Comparison of ENCODE assay signal across 1 cellular context in genomic region chr1:25543425-25544242, GRCh38.
TF ChIP-seq lines count a peak whose summit lies in the region.

Gene LDLRAP1 (plus strand): TSS chr1:25543606. CDS start chr1:25543699, 93 bp downstream.

TF ChIP-seq in K562, 482 proteins besides CTCF, POLR2A, EP300 and RAD21 (continued from another document and continues in another):
- TF ChIP-seq ZBTB40 (IDR thresholded peaks at IDR 0.05) = peak; percentile 37; the same call in 1 of the 2 replicates
- TF ChIP-seq ZBTB40 (CRISPR knock-in tag; IDR thresholded peaks at IDR 0.05) = no peak
- no peak for TF ChIP-seq ZNF668 (CRISPR knock-in tag; IDR thresholded peaks at IDR 0.05)
- no peak for TF ChIP-seq TFE3 (CRISPR knock-in tag; IDR thresholded peaks at IDR 0.05)
- no peak for TF ChIP-seq PHTF2 (CRISPR knock-in tag; IDR thresholded peaks at IDR 0.05)
- no peak for TF ChIP-seq SIRT6 (IDR thresholded peaks at IDR 0.05; ENCODE audit: low read depth, low read length)
- TF ChIP-seq STAT6 (CRISPR knock-in tag; IDR thresholded peaks at IDR 0.05) = 0 out of 2 replicates have a peak, but pooled peaks have one; percentile 32
- TF ChIP-seq ZNF766 (CRISPR knock-in tag; conservative IDR thresholded peaks at IDR 0.05) = 0 out of 2 replicates have a peak, but pooled peaks have one; percentile 40
- 0 out of 2 replicates have a peak, but pooled peaks have one; percentile 64 for TF ChIP-seq ZNF511 (CRISPR knock-in tag; IDR thresholded peaks at IDR 0.05)
- TF ChIP-seq WHSC1 (IDR thresholded peaks at IDR 0.05; ENCODE audit: low read length) = no peak
- no peak for TF ChIP-seq FUS (optimal IDR thresholded peaks at IDR 0.05; ENCODE audit: low read depth, low read length)
- no peak for TF ChIP-seq MITF (IDR thresholded peaks at IDR 0.05)
- no peak for TF ChIP-seq HDAC2 (IDR thresholded peaks at IDR 0.05)
- TF ChIP-seq ZNF133 (CRISPR knock-in tag; IDR thresholded peaks at IDR 0.05) = no peak
- TF ChIP-seq POLR3A (IDR thresholded peaks at IDR 0.05; ENCODE audit: borderline replicate concordance, extremely low read depth, insufficient read depth, insufficient read length) = no peak
- no peak for TF ChIP-seq GTF2F1 (IDR thresholded peaks at IDR 0.05; ENCODE audit: low read depth, low read length)
- peak; percentile 59; the same call in 1 of the 2 replicates for TF ChIP-seq ZBTB7A (IDR thresholded peaks at IDR 0.05; ENCODE audit: borderline replicate concordance, control insufficient read depth, low read depth, low read length)
- TF ChIP-seq KLF1 (tag; IDR thresholded peaks at IDR 0.05) = 0 out of 2 replicates have a peak, but pooled peaks have one; percentile 34
- TF ChIP-seq THAP7 (CRISPR knock-in tag; IDR thresholded peaks at IDR 0.05) = peak; percentile 68; the same call in 1 of the 2 replicates
- TF ChIP-seq DACH1 (IDR thresholded peaks at IDR 0.05; ENCODE audit: partially characterized antibody) = no peak
- no peak for TF ChIP-seq MCM7 (IDR thresholded peaks at IDR 0.05)
- TF ChIP-seq ZNF77 (CRISPR knock-in tag; IDR thresholded peaks at IDR 0.05) = no peak
- TF ChIP-seq PPARD (CRISPR knock-in tag; IDR thresholded peaks at IDR 0.05) = no peak
- no peak for TF ChIP-seq MCM3 (IDR thresholded peaks at IDR 0.05)
- no peak for TF ChIP-seq DDX20 (tag; IDR thresholded peaks at IDR 0.05; ENCODE audit: low read depth)
- TF ChIP-seq ADNP (tag; IDR thresholded peaks at IDR 0.05) = 0 out of 2 replicates have a peak, but pooled peaks have one; percentile 33
- TF ChIP-seq ZNF780A (CRISPR knock-in tag; IDR thresholded peaks at IDR 0.05) = no peak
- no peak for TF ChIP-seq POLR3G (IDR thresholded peaks at IDR 0.05; ENCODE audit: extremely low read depth, insufficient read length, insufficient replicate concordance)
- TF ChIP-seq SUPT5H (IDR thresholded peaks at IDR 0.05) = 0 out of 2 replicates have a peak, but pooled peaks have one; percentile 48
- TF ChIP-seq BRCA1 (IDR thresholded peaks at IDR 0.05) = no peak
- no peak for TF ChIP-seq BRCA1 (CRISPR knock-in tag; IDR thresholded peaks at IDR 0.05)
- TF ChIP-seq VEZF1 (CRISPR knock-in tag; IDR thresholded peaks at IDR 0.05) = peak; percentile 82
- TF ChIP-seq PHF21A (IDR thresholded peaks at IDR 0.05; ENCODE audit: borderline replicate concordance, low read depth) = no peak
- TF ChIP-seq CTCFL (IDR thresholded peaks at IDR 0.05; ENCODE audit: borderline replicate concordance, insufficient read depth, low read depth, low read length, poor library complexity, severe bottlenecking) = no peak
- TF ChIP-seq ILK (tag; IDR thresholded peaks at IDR 0.05; ENCODE audit: borderline replicate concordance, low read depth) = no peak
- TF ChIP-seq SRSF1 (IDR thresholded peaks at IDR 0.05; ENCODE audit: low read depth, low read length) = no peak
- TF ChIP-seq ELF1 (tag; IDR thresholded peaks at IDR 0.05) = no peak
- no peak for TF ChIP-seq ASH1L (IDR thresholded peaks at IDR 0.05; ENCODE audit: borderline replicate concordance, low read depth, partially characterized antibody)
- no peak for TF ChIP-seq JUN (IDR thresholded peaks at IDR 0.05; ENCODE audit: borderline replicate concordance, low read depth, low read length)
- no peak for TF ChIP-seq JUN (CRISPR knock-in tag; IDR thresholded peaks at IDR 0.05; ENCODE audit: borderline replicate concordance)
- no peak for TF ChIP-seq ZNF212 (CRISPR knock-in tag; IDR thresholded peaks at IDR 0.05)
- TF ChIP-seq NR2C2 (CRISPR knock-in tag; IDR thresholded peaks at IDR 0.05) = no peak
- TF ChIP-seq NR2C2 (tag; IDR thresholded peaks at IDR 0.05) = peak; percentile 41
- no peak for TF ChIP-seq NUFIP1 (IDR thresholded peaks at IDR 0.05; ENCODE audit: partially characterized antibody)
- no peak for TF ChIP-seq NCOA6 (IDR thresholded peaks at IDR 0.05)
- no peak for TF ChIP-seq PURB (CRISPR knock-in tag; IDR thresholded peaks at IDR 0.05; ENCODE audit: low read depth)
- TF ChIP-seq SMAD4 (CRISPR knock-in tag; conservative IDR thresholded peaks at IDR 0.05) = peak; percentile 77
